Comparison of ENCODE assay signal across 23 cellular contexts in the genomic region with DNA sequence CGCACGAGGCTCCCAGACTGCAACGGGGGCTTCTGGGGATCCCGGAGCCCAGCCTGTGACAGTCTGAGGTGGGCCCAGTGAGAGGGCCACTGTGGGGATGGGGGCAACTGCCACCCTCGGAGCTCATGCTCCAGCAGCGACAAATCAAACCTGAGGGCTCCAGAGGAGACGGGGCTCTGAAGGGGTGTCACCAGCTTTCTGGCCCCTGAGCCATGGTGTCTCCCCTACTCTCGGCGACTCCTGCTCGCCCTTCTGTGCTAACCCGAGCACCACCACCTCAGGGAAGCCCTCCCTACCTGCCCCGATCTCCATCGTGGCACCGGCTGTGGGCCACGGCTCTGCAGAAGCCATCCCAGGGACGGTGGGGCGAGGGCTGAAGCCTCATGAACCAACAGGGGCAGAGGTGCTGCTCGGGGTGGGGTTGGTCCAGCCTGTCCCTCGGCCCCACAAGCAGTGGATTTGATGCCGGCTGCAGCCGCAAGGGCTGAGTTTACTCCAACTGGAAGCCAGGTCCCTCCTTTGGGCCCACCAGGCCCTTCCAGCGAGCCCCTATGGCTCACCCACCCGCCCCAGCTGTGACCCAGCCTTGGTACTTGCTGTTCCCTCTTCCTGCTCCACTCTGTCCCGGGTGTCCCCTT.
DNase-seq lines count a peak whose midpoint lies in the region; ATAC-seq and TF ChIP-seq lines count a peak whose summit lies in the region.
"Had no signal": no experiment of that assay in that cellular context is flagged by ENCODE, and none has a peak within 500 bp of the region (broad histone marks: within the 10 kb centered on the region; RNA-seq: fewer than 3 reads in every experiment).

No MANE protein-coding gene starts in this region.

- peaks cover 41% of the 10 kb centered on the region for H3K36me3 Mint-ChIP-seq in CD8-positive, alpha-beta T cell

- H3K27ac ChIP-seq in CD8-positive, alpha-beta T cell (ENCODE audit: low read depth, low read length): no peak overlapping the region
- H3K27ac ChIP-seq in RWPE2 (ENCODE audit: poor library complexity, severe bottlenecking) (no peak overlapping the region), layer of hippocampus (ENCODE audit: low read depth, low read length) (peak overlapping the region; percentile 62)
- H3K27ac ChIP-seq: A549, SJSA1 had no signal

- H3K36me3 ChIP-seq in CD8-positive, alpha-beta T cell (ENCODE audit: insufficient read depth, low read length): no peaks in the 10 kb centered on the region
- no peaks in the 10 kb centered on the region for H3K36me3 ChIP-seq in RWPE2 (ENCODE audit: low read depth)

- peak overlapping the region; percentile 60 for H3K27ac Mint-ChIP-seq in CD8-positive, alpha-beta T cell

- H3K4me3 Mint-ChIP-seq in CD8-positive, alpha-beta T cell: no peak overlapping the region
- H3K4me3 Mint-ChIP-seq: CD4-positive, CD25-positive, alpha-beta regulatory T cell had no signal

- H3K4me1 Mint-ChIP-seq in CD8-positive, alpha-beta T cell (ENCODE audit: low read depth): peaks cover 5% of the 10 kb centered on the region

- CTCF ChIA-PET in CD8-positive, alpha-beta T cell (lab: Charles Lee): no interaction called here

- H3K27me3 ChIP-seq in CD8-positive, alpha-beta T cell (ENCODE audit: insufficient read depth, low read length): no peaks in the 10 kb centered on the region
- H3K27me3 ChIP-seq in RWPE2 (ENCODE audit: insufficient read depth, poor library complexity, severe bottlenecking) (no peaks in the 10 kb centered on the region), layer of hippocampus (ENCODE audit: control insufficient read depth, insufficient read depth, low read length) (no peaks in the 10 kb centered on the region)
- H3K27me3 ChIP-seq: BE2C, SJSA1 had no signal

- H3K9me3 Mint-ChIP-seq in CD8-positive, alpha-beta T cell: no peaks in the 10 kb centered on the region
- H3K9me3 Mint-ChIP-seq: CD4-positive, CD25-positive, alpha-beta regulatory T cell had no signal

- intact Hi-C loops in CD8-positive, alpha-beta T cell (cut with DNase I, micrococcal nuclease): no loop called here
- intact Hi-C loops in posterior vena cava (cut with DNase I): no loop called here

- POLR2A ChIA-PET in CD8-positive, alpha-beta T cell (lab: Charles Lee): no interaction called here

- no peak for TF ChIP-seq CTCF in CD8-positive, alpha-beta T cell (IDR thresholded peaks at IDR 0.05)
- TF ChIP-seq CTCF in RWPE2 (IDR thresholded peaks at IDR 0.05; ENCODE audit: poor library complexity, severe bottlenecking): no peak

- no peak for ATAC-seq in CD8-positive, alpha-beta T cell
- ATAC-seq in RWPE2 (ENCODE audit: low read depth): no peak
- ATAC-seq: A549 had no signal

- no peak overlapping the region for H3K4me3 ChIP-seq in CD8-positive, alpha-beta T cell (ENCODE audit: low read depth, low read length)
- H3K4me3 ChIP-seq in RWPE2 (ENCODE audit: severe bottlenecking): no peak overlapping the region
- H3K4me3 ChIP-seq: A549, SJSA1 had no signal

- no peaks in the 10 kb centered on the region for H3K27me3 Mint-ChIP-seq in CD8-positive, alpha-beta T cell (ENCODE audit: low read depth)
- H3K27me3 Mint-ChIP-seq: CD4-positive, CD25-positive, alpha-beta regulatory T cell had no signal

- no peaks in the 10 kb centered on the region for H3K9me3 ChIP-seq in CD8-positive, alpha-beta T cell (ENCODE audit: low read length)
- no peaks in the 10 kb centered on the region for H3K9me3 ChIP-seq in RWPE2 (ENCODE audit: severe bottlenecking)
- H3K9me3 ChIP-seq: A549, BE2C, SJSA1 had no signal

- no peak for DNase-seq in CD8-positive, alpha-beta T cell
- DNase-seq in RWPE2 (ENCODE audit: low spot score) (peak; percentile 80), posterior vena cava (ENCODE audit: low spot score) (peak; percentile 66), SKM-1 treated with dmso at 0.1 percent for 144 hours (lab: John Stamatoyannopoulos, UW; ENCODE audit: unreplicated experiment) (no peak), DMS79 treated with DMSO at 0.1 percent for 48 hours (lab: John Stamatoyannopoulos, UW) (no peak), iPS-NIHi11 (ENCODE audit: low spot score) (no peak), NCI-H1092 (lab: John Stamatoyannopoulos, UW) (no peak)
- DNase-seq: BE2C; CD4-positive, CD25-positive, alpha-beta regulatory T cell; COR-L47; DMS 273 treated with DMSO at 0.1 percent for 48 hours; DND-41; GOT3; MM.1S; NCI-H1092 treated with DMSO at 0.1 percent for 48 hours; NCI-H1436 treated with DMSO at 0.1 percent for 48 hours; NCI-H1930; NCI-H226; NCI-H510A treated with DMSO at 0.1 percent for 48 hours; NCI-H748 treated with DMSO at 0.1 percent for 48 hours had no signal

- H3K4me1 ChIP-seq in CD8-positive, alpha-beta T cell (ENCODE audit: insufficient read depth, low read length): no peaks in the 10 kb centered on the region
- no peaks in the 10 kb centered on the region for H3K4me1 ChIP-seq in RWPE2 (ENCODE audit: insufficient read depth, poor library complexity, severe bottlenecking)

Comparison
In these comparisons a context has a peak if more than half of its experiments do, and no peak if none do; other contexts are left out.
1. DNase-seq: peak in RWPE2 (single experiment) and posterior vena cava (single experiment); none in CD8-positive, alpha-beta T cell (0 of 7), SKM-1 treated with dmso at 0.1 percent for 144 hours (single experiment), DMS79 treated with DMSO at 0.1 percent for 48 hours (single experiment), iPS-NIHi11 (single experiment) and NCI-H1092 (single experiment).